8 cellular contexts compared by ENCODE assay signal in genomic region chr2:30666307-30666874, GRCh38.
DNase-seq lines count a peak whose midpoint lies in the region; ATAC-seq and TF ChIP-seq lines count a peak whose summit lies in the region.

No MANE protein-coding gene starts in this region.

- no peaks in the 10 kb centered on the region for H3K27me3 ChIP-seq in GM23338 (ENCODE audit: insufficient read depth)
- H3K27me3 ChIP-seq in Peyer's patch: no peaks in the 10 kb centered on the region
- no peaks in the 10 kb centered on the region for H3K27me3 ChIP-seq in skeletal muscle satellite cell (ENCODE audit: control insufficient read depth, insufficient read depth, low read length)

- H3K27ac ChIP-seq in GM23338 (ENCODE audit: low read depth) (no peak overlapping the region), Peyer's patch (peak overlapping the region in 3 of 4 donors; percentile 42 to 61 (median 46))

- H3K4me3 Mint-ChIP-seq in GM23338: no peak overlapping the region

- H3K4me1 ChIP-seq in GM23338 (ENCODE audit: insufficient read depth): no peaks in the 10 kb centered on the region
- no peaks in the 10 kb centered on the region for H3K4me1 ChIP-seq in Peyer's patch
- H3K4me1 ChIP-seq in skeletal muscle satellite cell (ENCODE audit: control insufficient read depth, insufficient read depth, low read length): peaks cover 31% of the 10 kb centered on the region

- TF ChIP-seq CTCF in GM23338 (conservative IDR thresholded peaks at IDR 0.05; ENCODE audit: low read depth in 2 of 2) (no peak), Peyer's patch (IDR thresholded peaks at IDR 0.05) (no peak), fibroblast of the aortic adventitia (IDR thresholded peaks at IDR 0.05; ENCODE audit: insufficient read depth, low read length) (no peak), GM20000 (IDR thresholded peaks at IDR 0.05; ENCODE audit: extremely low read depth, missing control alignments) (no peak)

- H3K79me2 ChIP-seq in GM23338 (replicated peaks; ENCODE audit: insufficient read depth): no peaks in the 10 kb centered on the region

- no peak overlapping the region for H3K27ac Mint-ChIP-seq in GM23338

- peaks cover 24% of the 10 kb centered on the region for H3K36me3 Mint-ChIP-seq in GM23338 (ENCODE audit: low read depth)

- in situ Hi-C loops in ACHN (cut with HindIII; ENCODE audit: low pct_ligation_motif_present, low pct_unique_long_range_greater_than_20kb, low sequenced_read_pairs): loop anchor here (25.0 kb wide), 1 partner anchor 454 kb away; no protein-coding TSS in a partner anchor

- no peaks in the 10 kb centered on the region for H4K20me1 ChIP-seq in GM23338 (replicated peaks; ENCODE audit: insufficient read depth)

- H3K4me3 ChIP-seq in GM23338 (no peak overlapping the region), Peyer's patch (no peak overlapping the region), fibroblast of the aortic adventitia (ENCODE audit: low read depth, low read length) (no peak overlapping the region), skeletal muscle satellite cell (ENCODE audit: low read length) (no peak overlapping the region)

- DNase-seq in ACHN (peak; percentile 58), GM23338 (ENCODE audit: low spot score) (peak; percentile 40), Peyer's patch (no peak), fibroblast of the aortic adventitia (ENCODE audit: low read depth) (peak; percentile 98), GM20000 (ENCODE audit: low spot score) (no peak)

- H3K27me3 Mint-ChIP-seq in GM23338 (ENCODE audit: insufficient read depth, low read depth, poor library complexity): no peaks in the 10 kb centered on the region

- H3K9me3 Mint-ChIP-seq in GM23338: peaks cover 26% of the 10 kb centered on the region

- peak; percentile 45; the same call in 1 of the 3 replicates for ATAC-seq in GM23338
- no peak for ATAC-seq in GM19467 (IDR thresholded peaks at IDR 0.05; ENCODE audit: unreplicated experiment)
- ATAC-seq in GM19324 (IDR thresholded peaks at IDR 0.05; ENCODE audit: low FRiP score, unreplicated experiment): no peak

- no peak for TF ChIP-seq POLR2A in Peyer's patch (IDR thresholded peaks at IDR 0.05)

- no peak overlapping the region for H3K4me2 ChIP-seq in GM23338
- no peak overlapping the region for H3K4me2 ChIP-seq in skeletal muscle satellite cell (ENCODE audit: low read length)

- no peak overlapping the region for H2AFZ ChIP-seq in GM23338

- H3K36me3 ChIP-seq in GM23338 (ENCODE audit: insufficient read depth): peaks cover 5% of the 10 kb centered on the region; the same call in 1 of the 2 replicates
- no peaks in the 10 kb centered on the region for H3K36me3 ChIP-seq in Peyer's patch
- no peaks in the 10 kb centered on the region for H3K36me3 ChIP-seq in skeletal muscle satellite cell (ENCODE audit: insufficient read depth, low read length)

- H3K9me3 ChIP-seq in Peyer's patch (no peaks in the 10 kb centered on the region), skeletal muscle satellite cell (replicated peaks; ENCODE audit: low read length) (no peaks in the 10 kb centered on the region)

- H3K9me2 ChIP-seq in GM23338 (ENCODE audit: insufficient read depth): peaks cover 11% of the 10 kb centered on the region; the same call in 1 of the 2 replicates

- no peaks in the 10 kb centered on the region for H3K4me1 Mint-ChIP-seq in GM23338

- peak overlapping the region; percentile 58 for H3K9ac ChIP-seq in skeletal muscle satellite cell (ENCODE audit: low read depth, low read length)

- no peaks in the 10 kb centered on the region for H3F3A ChIP-seq in GM23338 (replicated peaks; ENCODE audit: low read depth)

TF ChIP-seq in GM23338, 12 proteins besides CTCF, POLR2A, EP300 and RAD21:
- TF ChIP-seq, protein P1, sequence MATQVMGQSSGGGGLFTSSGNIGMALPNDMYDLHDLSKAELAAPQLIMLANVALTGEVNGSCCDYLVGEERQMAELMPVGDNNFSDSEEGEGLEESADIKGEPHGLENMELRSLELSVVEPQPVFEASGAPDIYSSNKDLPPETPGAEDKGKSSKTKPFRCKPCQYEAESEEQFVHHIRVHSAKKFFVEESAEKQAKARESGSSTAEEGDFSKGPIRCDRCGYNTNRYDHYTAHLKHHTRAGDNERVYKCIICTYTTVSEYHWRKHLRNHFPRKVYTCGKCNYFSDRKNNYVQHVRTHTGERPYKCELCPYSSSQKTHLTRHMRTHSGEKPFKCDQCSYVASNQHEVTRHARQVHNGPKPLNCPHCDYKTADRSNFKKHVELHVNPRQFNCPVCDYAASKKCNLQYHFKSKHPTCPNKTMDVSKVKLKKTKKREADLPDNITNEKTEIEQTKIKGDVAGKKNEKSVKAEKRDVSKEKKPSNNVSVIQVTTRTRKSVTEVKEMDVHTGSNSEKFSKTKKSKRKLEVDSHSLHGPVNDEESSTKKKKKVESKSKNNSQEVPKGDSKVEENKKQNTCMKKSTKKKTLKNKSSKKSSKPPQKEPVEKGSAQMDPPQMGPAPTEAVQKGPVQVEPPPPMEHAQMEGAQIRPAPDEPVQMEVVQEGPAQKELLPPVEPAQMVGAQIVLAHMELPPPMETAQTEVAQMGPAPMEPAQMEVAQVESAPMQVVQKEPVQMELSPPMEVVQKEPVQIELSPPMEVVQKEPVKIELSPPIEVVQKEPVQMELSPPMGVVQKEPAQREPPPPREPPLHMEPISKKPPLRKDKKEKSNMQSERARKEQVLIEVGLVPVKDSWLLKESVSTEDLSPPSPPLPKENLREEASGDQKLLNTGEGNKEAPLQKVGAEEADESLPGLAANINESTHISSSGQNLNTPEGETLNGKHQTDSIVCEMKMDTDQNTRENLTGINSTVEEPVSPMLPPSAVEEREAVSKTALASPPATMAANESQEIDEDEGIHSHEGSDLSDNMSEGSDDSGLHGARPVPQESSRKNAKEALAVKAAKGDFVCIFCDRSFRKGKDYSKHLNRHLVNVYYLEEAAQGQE (IDR thresholded peaks at IDR 0.05; ENCODE audit: unreplicated experiment): no peak
- TF ChIP-seq NANOG (IDR thresholded peaks at IDR 0.05; ENCODE audit: borderline replicate concordance) (no peak), ZNF331 (CRISPR knock-in tag; IDR thresholded peaks at IDR 0.05; ENCODE audit: low read depth) (no peak), CREB1 (CRISPR knock-in tag; IDR thresholded peaks at IDR 0.05; ENCODE audit: low read depth) (no peak), EZH2phosphoT487 (IDR thresholded peaks at IDR 0.05; ENCODE audit: unreplicated experiment) (no peak), JUNB (IDR thresholded peaks at IDR 0.05; ENCODE audit: unreplicated experiment) (no peak), EZH2 (IDR thresholded peaks at IDR 0.05; ENCODE audit: low read depth, unreplicated experiment) (no peak), STAT1 (IDR thresholded peaks at IDR 0.05; ENCODE audit: unreplicated experiment) (no peak)

Comparison
In these comparisons a context has a peak if more than half of its experiments do, and no peak if none do; other contexts are left out.
1. DNase-seq: peak in ACHN (single experiment), GM23338 (single experiment) and fibroblast of the aortic adventitia (single experiment); none in Peyer's patch (0 of 3) and GM20000 (single experiment).